ENCODE assay signal across 25 cellular contexts in genomic region chr11:71474771-71475483, GRCh38. TPM values are rescaled to one million over a fixed set of nuclear protein-coding genes. Genes with fewer than 3 reads are reported as not detected.
DNase-seq lines count a peak whose midpoint lies in the region; ATAC-seq and TF ChIP-seq lines count a peak whose summit lies in the region.
"Had no signal": no experiment of that assay in that cellular context is flagged by ENCODE, and none has a peak within 500 bp of the region (broad histone marks: within the 10 kb centered on the region; RNA-seq: fewer than 3 reads in every experiment).

No MANE protein-coding gene starts in this region.

- H3K4me3 ChIP-seq in left ventricle myocardium inferior (no peak overlapping the region), H7 (ENCODE audit: insufficient read depth, low read depth, low read length) (no peak overlapping the region), endodermal cell (ENCODE audit: low read length) (no peak overlapping the region), spleen (no peak overlapping the region)
- H3K4me3 ChIP-seq: BLaER1 treated with 17β-estradiol and CSF1 and Interleukin-3, amounts not matched to agents 10 nM and 100 nM; GM23248 had no signal

- intact Hi-C loops in Right ventricle myocardium superior (cut with DNase I) (no loop called here), left ventricle myocardium inferior (cut with micrococcal nuclease) (no loop called here), spleen (cut with DNase I; ENCODE audit: low total_unique reads) (no loop called here)

- WGBS in endodermal cell (ENCODE audit: insufficient coverage in 1 of 2, insufficient read length in 1 of 2), 2 experiments, result 94 to 96% methylated on average over 18 to 26 of the region's 26 CpGs
- WGBS in spleen, 5 donors, result 93 to 98% (median 95%) methylated on average over 18 to 26 of the region's 26 CpGs

- no peak for ATAC-seq in Right ventricle myocardium superior (ENCODE audit: poor library complexity)
- no peak for ATAC-seq in HG03354 (IDR thresholded peaks at IDR 0.05; ENCODE audit: poor library complexity, severe bottlenecking, unreplicated experiment)
- ATAC-seq: CD8-positive, alpha-beta T cell; HCT116; SK-N-SH treated with all-trans-retinoic acid at 6 μM for 48 hours had no signal

- no peaks in the 10 kb centered on the region for H3K27me3 Mint-ChIP-seq in endodermal cell (ENCODE audit: insufficient read depth)

- peaks cover 21% of the 10 kb centered on the region for H3K4me1 Mint-ChIP-seq in endodermal cell

- H3K27ac Mint-ChIP-seq in endodermal cell, result peak overlapping the region; percentile 82
- H3K27ac Mint-ChIP-seq: CD8-positive, alpha-beta T cell had no signal

- no peak for TF ChIP-seq POLR2A in spleen (IDR thresholded peaks at IDR 0.05)

- H3K36me3 Mint-ChIP-seq in endodermal cell (ENCODE audit: low read depth), result peaks cover 72% of the 10 kb centered on the region

- H3K27me3 ChIP-seq in left ventricle myocardium inferior (ENCODE audit: low read depth) (no peaks in the 10 kb centered on the region), H7 (ENCODE audit: control insufficient read depth, insufficient read depth, low read length) (no peaks in the 10 kb centered on the region), endodermal cell (ENCODE audit: control insufficient read depth, insufficient read depth, low read length, poor library complexity, severe bottlenecking) (no peaks in the 10 kb centered on the region), spleen (replicated peaks in 1 of 7) (no peaks in the 10 kb centered on the region)
- H3K27me3 ChIP-seq: BLaER1 treated with 17β-estradiol and CSF1 and Interleukin-3, amounts not matched to agents 10 nM and 100 nM had no signal

- no peaks in the 10 kb centered on the region for H3K9me3 ChIP-seq in left ventricle myocardium inferior (replicated peaks)
- peaks cover 6% of the 10 kb centered on the region for H3K9me3 ChIP-seq in endodermal cell (ENCODE audit: control insufficient read depth, low read length)
- H3K9me3 ChIP-seq in spleen, result no peaks in the 10 kb centered on the region

- TF ChIP-seq CTCF in left ventricle myocardium inferior (IDR thresholded peaks at IDR 0.05; ENCODE audit: borderline replicate concordance) (no peak), endodermal cell (conservative IDR thresholded peaks at IDR 0.05) (no peak), spleen (IDR thresholded peaks at IDR 0.05 in 8 of 11, conservative IDR thresholded peaks at IDR 0.05 in 3 of 11) (no peak)

- H3K4me1 ChIP-seq in left ventricle myocardium inferior, result no peaks in the 10 kb centered on the region
- H3K4me1 ChIP-seq in endodermal cell (ENCODE audit: control insufficient read depth, insufficient read depth, low read length), result peaks cover 9% of the 10 kb centered on the region
- H3K4me1 ChIP-seq in spleen, result peaks cover 0 to 17% (median 7%) of the 10 kb centered on the region in 6 donors

- peaks cover 10% of the 10 kb centered on the region for H3K9me3 Mint-ChIP-seq in endodermal cell
- H3K9me3 Mint-ChIP-seq: CD8-positive, alpha-beta T cell had no signal

- H3K9ac ChIP-seq in endodermal cell (ENCODE audit: extremely low read depth, low read length, poor library complexity, severe bottlenecking), result no peak overlapping the region
- H3K9ac ChIP-seq: BLaER1 treated with 17β-estradiol and CSF1 and Interleukin-3, amounts not matched to agents 10 nM and 100 nM; GM23248; KMS-11 had no signal

- no peak overlapping the region for H3K4me3 Mint-ChIP-seq in endodermal cell
- H3K4me3 Mint-ChIP-seq: CD8-positive, alpha-beta T cell had no signal

- H3K36me3 ChIP-seq in left ventricle myocardium inferior (peaks cover 83% of the 10 kb centered on the region), H7 (replicated peaks; ENCODE audit: control insufficient read depth, insufficient read depth, low read length) (peaks cover 2% of the 10 kb centered on the region), endodermal cell (ENCODE audit: control insufficient read depth, insufficient read depth, low read length) (peaks cover 47% of the 10 kb centered on the region), spleen (peaks cover 3 to 100% (median 82%) of the 10 kb centered on the region in 6 donors)

- H3K27ac ChIP-seq in left ventricle myocardium inferior (replicated peaks) (no peak overlapping the region), endodermal cell (ENCODE audit: low read depth, low read length) (no peak overlapping the region), spleen (no peak overlapping the region)
- H3K27ac ChIP-seq: GM23248, KMS-11 had no signal

- DNase-seq in Right ventricle myocardium superior, result peak; percentile 25
- no peak for DNase-seq in left ventricle myocardium inferior
- peak; percentile 50 for DNase-seq in H7
- no peak for DNase-seq in endodermal cell
- peak; percentile 44 for DNase-seq in spleen
- DNase-seq in NCI-H2227 (lab: John Stamatoyannopoulos, UW; ENCODE audit: unreplicated experiment), result no peak
- no peak for DNase-seq in DMS79 (lab: John Stamatoyannopoulos, UW)
- DNase-seq: 8988T, Calu3, DMS153, GDM1, GM23248, NCI-H1105, NCI-H2029 treated with DMSO at 0.1 percent for 48 hours, NCI-H446, NCI-H526, SIG-M5 had no signal

RNA-seq across cellular contexts. Expression of gene NADSYN1, which starts 21.9 kb away (rescaled TPM):
- total RNA-seq in Right ventricle myocardium superior (18.5 TPM), left ventricle myocardium inferior (17.5 TPM), endodermal cell (10 to 100 TPM; 51.9 to 61.6 TPM), spleen (100 to 1,000 TPM in 6 of 7 donors, 10 to 100 TPM in 1; 89.6 to 137 (median 112) TPM)
- 34.9 and 46.8 TPM in 2 replicates for total RNA-seq in H7 (2014; rRNA removed; shearing (Covaris generic))
- polyA plus RNA-seq in endodermal cell (2013, experiment 1 of 2), result 38.2 TPM
- polyA plus RNA-seq in endodermal cell (2013, experiment 2 of 2), result 35.9 TPM
- polyA plus RNA-seq in spleen, result 100 to 1,000 TPM in 1 of 3 donors, 10 to 100 TPM in 2; 68.4 to 101 (median 74.4) TPM

RNA-seq across cellular contexts. Expression of gene DHCR7, which starts 26.7 kb away (rescaled TPM):
- 48.5 TPM for total RNA-seq in Right ventricle myocardium superior
- 39.1 TPM for total RNA-seq in left ventricle myocardium inferior
- 123 and 143 TPM in 2 replicates for total RNA-seq in H7 (2014; rRNA removed; shearing (Covaris generic))
- 100 to 1,000 TPM in 1 of 2 donors, 10 to 100 TPM in 1; 87.7 to 130 TPM for total RNA-seq in endodermal cell
- 148 TPM for polyA plus RNA-seq in endodermal cell (2013, experiment 1 of 2)
- polyA plus RNA-seq in endodermal cell (2013, experiment 2 of 2), result 147 TPM
- total RNA-seq in spleen, result 10 to 100 TPM; 10.9 to 26.4 (median 18.2) TPM
- 1 to 10 TPM; 3.6 to 6.2 (median 4.4) TPM for polyA plus RNA-seq in spleen

RNA-seq across cellular contexts. Expression of gene KRTAP5-7, which starts 52.1 kb away (rescaled TPM):
- not detected for total RNA-seq in Right ventricle myocardium superior
- total RNA-seq in left ventricle myocardium inferior, result not detected
- not detected in 2 replicates for total RNA-seq in H7 (2014; rRNA removed; shearing (Covaris generic))
- total RNA-seq in endodermal cell, result not detected
- polyA plus RNA-seq in endodermal cell (2013, experiment 1 of 2), result not detected
- polyA plus RNA-seq in endodermal cell (2013, experiment 2 of 2), result not detected
- total RNA-seq in spleen, result under 1 TPM in 3 of 7 donors, not detected in 4; 0.37 to 0.72 (median 0.70) TPM
- polyA plus RNA-seq in spleen, result under 1 TPM in 1 of 3 donors, not detected in 2; 0.13 TPM
- total RNA-seq: Calu3; CD8-positive, alpha-beta T cell; Daoy; GM23248; RPMI7951 had no signal
- polyA plus RNA-seq: GM23248 had no signal

Comparison
In these comparisons a context has a peak if more than half of its experiments do, and no peak if none do; other contexts are left out.
1. DNase-seq: peak in Right ventricle myocardium superior (single experiment), H7 (single experiment) and spleen (single experiment); none in left ventricle myocardium inferior (single experiment), endodermal cell (single experiment), NCI-H2227 (single experiment) and DMS79 (single experiment).